In the genomic region with DNA sequence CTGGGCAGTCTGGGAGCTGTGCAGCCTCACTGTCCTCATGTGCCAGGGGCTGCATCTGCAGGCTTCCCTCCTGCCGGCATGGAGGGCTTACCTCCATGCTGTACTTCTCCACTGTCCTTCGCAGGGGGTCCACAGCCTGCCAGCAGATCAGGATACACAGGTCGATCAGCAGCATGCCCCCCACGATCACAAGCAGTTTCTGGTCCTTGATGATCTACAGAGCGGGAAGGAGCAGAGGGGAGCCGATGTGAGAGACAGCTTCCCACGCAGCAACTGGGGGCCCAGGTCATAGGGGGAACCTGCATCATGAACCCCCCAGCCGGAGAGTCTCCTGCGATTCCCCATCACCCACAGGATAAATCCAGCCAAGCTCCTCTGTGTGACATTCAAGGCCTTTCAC, we compare ENCODE assay signal across 18 cellular contexts.
DNase-seq lines count a peak whose midpoint lies in the region; ATAC-seq and TF ChIP-seq lines count a peak whose summit lies in the region.
"Had no signal": no experiment of that assay in that cellular context is flagged by ENCODE, and none has a peak within 500 bp of the region (broad histone marks: within the 10 kb centered on the region; RNA-seq: fewer than 3 reads in every experiment).

No MANE protein-coding gene starts in this region.

- peaks cover 3% of the 10 kb centered on the region for H3K4me1 Mint-ChIP-seq in neural crest cell
- no peaks in the 10 kb centered on the region for H3K4me1 Mint-ChIP-seq in osteocyte (ENCODE audit: unreplicated experiment)
- H3K4me1 Mint-ChIP-seq: B cell had no signal

- H3K9me3 Mint-ChIP-seq in neural crest cell: peaks cover 8% of the 10 kb centered on the region
- peaks cover 5% of the 10 kb centered on the region for H3K9me3 Mint-ChIP-seq in osteocyte (ENCODE audit: unreplicated experiment)

- H3K27me3 Mint-ChIP-seq in neural crest cell (ENCODE audit: low read depth) (peaks cover 19% of the 10 kb centered on the region), osteocyte (ENCODE audit: unreplicated experiment) (peaks cover 15% of the 10 kb centered on the region)

- peak overlapping the region; percentile 16 for H3K27ac Mint-ChIP-seq in neural crest cell (ENCODE audit: unreplicated experiment)
- H3K27ac Mint-ChIP-seq in osteocyte (ENCODE audit: unreplicated experiment): no peak overlapping the region
- H3K27ac Mint-ChIP-seq: B cell; CD8-positive, alpha-beta T cell; GM23338; H9 had no signal

- ATAC-seq in left lobe of liver (no peak), HG02970 (IDR thresholded peaks at IDR 0.05; ENCODE audit: low FRiP score, unreplicated experiment) (no peak)
- ATAC-seq: CD8-positive, alpha-beta T cell; GM23338; HCT116 had no signal

- TF ChIP-seq CTCF in GM10248 (IDR thresholded peaks at IDR 0.05; ENCODE audit: control extremely low read depth, extremely low read depth, low read depth, missing control alignments) (no peak), neural crest cell (conservative IDR thresholded peaks at IDR 0.05) (no peak), osteocyte (IDR thresholded peaks at IDR 0.05) (no peak)

- H3K4me3 Mint-ChIP-seq in neural crest cell: no peak overlapping the region
- no peak overlapping the region for H3K4me3 Mint-ChIP-seq in osteocyte (ENCODE audit: unreplicated experiment)
- H3K4me3 Mint-ChIP-seq: B cell; CD4-positive, CD25-positive, alpha-beta regulatory T cell; CD8-positive, alpha-beta T cell; GM23338; H9 had no signal

- CTCF ChIA-PET in GM10248 (lab: Yijun Ruan, JAX) (interaction anchor here (0.6 to 1.5 kb wide), 2 partner anchors 9 to 413 kb away, joined by 3 to 4 read pairs; no protein-coding TSS in a partner anchor), HEK293T (lab: Yijun Ruan, JAX) (no interaction called here)

- DNase-seq in GM10248 (ENCODE audit: extremely low spot score): peak; percentile 1
- peak; percentile 2 for DNase-seq in HEK293T (ENCODE audit: extremely low spot score)
- no peak for DNase-seq in neural crest cell (ENCODE audit: low read depth, low spot score)
- DNase-seq in osteocyte (ENCODE audit: extremely low spot score, unreplicated experiment): peak; percentile 76
- no peak for DNase-seq in left lobe of liver (ENCODE audit: low spot score)
- no peak for DNase-seq in AG08396 (ENCODE audit: low spot score)
- DNase-seq: Caco-2; CD4-positive, CD25-positive, alpha-beta regulatory T cell; CD8-positive, alpha-beta T cell; DMS 273 treated with DMSO at 0.1 percent for 48 hours; DMS79; EL; GDM1; H9 had no signal

- POLR2A ChIA-PET in GM10248 (lab: Yijun Ruan, JAX) (no interaction called here), HEK293T (lab: Yijun Ruan, JAX) (no interaction called here)

- H3K36me3 Mint-ChIP-seq in neural crest cell (ENCODE audit: low read depth) (peaks cover 4% of the 10 kb centered on the region), osteocyte (ENCODE audit: unreplicated experiment) (no peaks in the 10 kb centered on the region)

TF ChIP-seq in HEK293T, 16 proteins besides CTCF, POLR2A, EP300 and RAD21:
- TF ChIP-seq NFRKB (IDR thresholded peaks at IDR 0.05) (no peak), LEF1 (IDR thresholded peaks at IDR 0.05; ENCODE audit: borderline replicate concordance) (no peak), CTBP1 (IDR thresholded peaks at IDR 0.05; ENCODE audit: borderline replicate concordance) (no peak), FOXM1 (IDR thresholded peaks at IDR 0.05; ENCODE audit: borderline replicate concordance) (no peak), SP1 (IDR thresholded peaks at IDR 0.05) (no peak), SUZ12 (IDR thresholded peaks at IDR 0.05) (no peak), TARDBP (IDR thresholded peaks at IDR 0.05) (no peak), BHLHE40 (IDR thresholded peaks at IDR 0.05; ENCODE audit: borderline replicate concordance) (no peak), HDGF (IDR thresholded peaks at IDR 0.05; ENCODE audit: borderline replicate concordance) (no peak), ARNT (IDR thresholded peaks at IDR 0.05) (no peak)
- TF ChIP-seq, protein P1, sequence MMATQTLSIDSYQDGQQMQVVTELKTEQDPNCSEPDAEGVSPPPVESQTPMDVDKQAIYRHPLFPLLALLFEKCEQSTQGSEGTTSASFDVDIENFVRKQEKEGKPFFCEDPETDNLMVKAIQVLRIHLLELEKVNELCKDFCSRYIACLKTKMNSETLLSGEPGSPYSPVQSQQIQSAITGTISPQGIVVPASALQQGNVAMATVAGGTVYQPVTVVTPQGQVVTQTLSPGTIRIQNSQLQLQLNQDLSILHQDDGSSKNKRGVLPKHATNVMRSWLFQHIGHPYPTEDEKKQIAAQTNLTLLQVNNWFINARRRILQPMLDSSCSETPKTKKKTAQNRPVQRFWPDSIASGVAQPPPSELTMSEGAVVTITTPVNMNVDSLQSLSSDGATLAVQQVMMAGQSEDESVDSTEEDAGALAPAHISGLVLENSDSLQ (IDR thresholded peaks at IDR 0.05): no peak
TF ChIP-seq in HEK293T: peak in this region for 0.

Comparison
In these comparisons a context has a peak if more than half of its experiments do, and no peak if none do; other contexts are left out.
1. DNase-seq: peak in GM10248 (single experiment), HEK293T (single experiment) and osteocyte (single experiment); none in neural crest cell (single experiment), left lobe of liver (single experiment) and AG08396 (single experiment).